25 cellular contexts compared by ENCODE assay signal in the genomic region with DNA sequence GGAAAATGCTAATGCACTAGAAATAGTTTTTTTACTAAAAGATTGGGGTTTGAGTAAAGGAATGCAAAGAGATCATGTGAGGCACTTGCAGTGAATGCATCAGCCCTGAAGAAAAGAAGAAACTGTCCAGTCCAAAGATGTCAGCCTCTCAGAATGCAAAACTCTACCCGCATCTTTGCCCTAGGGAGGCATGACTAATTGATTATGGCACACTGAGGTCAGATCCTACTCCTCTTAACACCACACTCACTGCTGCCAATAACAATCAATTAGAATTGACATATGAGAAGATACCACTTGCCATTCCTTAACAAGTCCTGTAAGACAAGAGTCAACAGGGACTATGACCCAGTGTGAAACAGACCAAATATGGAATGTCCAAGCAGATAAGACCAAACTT.
DNase-seq lines count a peak whose midpoint lies in the region; ATAC-seq and TF ChIP-seq lines count a peak whose summit lies in the region.
"Had no signal": no experiment of that assay in that cellular context is flagged by ENCODE, and none has a peak within 500 bp of the region (broad histone marks: within the 10 kb centered on the region; RNA-seq: fewer than 3 reads in every experiment).

No MANE protein-coding gene starts in this region.

- no peak overlapping the region for H3K4me3 Mint-ChIP-seq in effector memory CD8-positive, alpha-beta T cell
- H3K4me3 Mint-ChIP-seq: CD8-positive, alpha-beta T cell; HFFc6 had no signal

- H3K4me3 ChIP-seq in osteoblast (ENCODE audit: insufficient read depth, low read length) (no peak overlapping the region), tibial nerve (no peak overlapping the region)
- H3K4me3 ChIP-seq: A549; BLaER1 treated with 17β-estradiol and CSF1 and Interleukin-3, amounts not matched to agents 10 nM and 100 nM; MG63 had no signal

- H3K27ac ChIP-seq in osteoblast (ENCODE audit: low read depth, low read length) (no peak overlapping the region), tibial nerve (no peak overlapping the region)
- H3K27ac ChIP-seq: A549; BLaER1 treated with 17β-estradiol and CSF1 and Interleukin-3, amounts not matched to agents 10 nM and 100 nM; HL-60 had no signal

- H3K9me3 Mint-ChIP-seq in effector memory CD8-positive, alpha-beta T cell: no peaks in the 10 kb centered on the region
- H3K9me3 Mint-ChIP-seq: CD8-positive, alpha-beta T cell; HFFc6 had no signal

- no peak for TF ChIP-seq POLR2A in tibial nerve (IDR thresholded peaks at IDR 0.05)

- DNase-seq in EL (peak; percentile 43), M059J (ENCODE audit: low read depth) (peak; percentile 22), fibroblast of peridontal ligament (ENCODE audit: extremely low read depth) (peak; percentile 31), osteoblast (ENCODE audit: insufficient read length, low spot score, missing footprints) (peak; percentile 53), cerebellar nuclear complex (lab: John Stamatoyannopoulos, UW) (no peak), tibial nerve (ENCODE audit: low spot score in 2 of 2) (no peak)
- DNase-seq in effector memory CD8-positive, alpha-beta T cell: no peak
- DNase-seq: CD8-positive, alpha-beta T cell; DMS53; H7; HFFc6; MG63; NCI-H1092; NCI-H1436 treated with DMSO at 0.1 percent for 48 hours; NCI-H2029; NCI-H2171; NCI-H446; NCI-H69; NK-92 treated with Interleukin-12 subunit alpha and Interleukin-12 subunit beta, amount 100 ng/mL, for 24 hours; SHP77 treated with DMSO at 0.1 percent for 48 hours had no signal

- H3K36me3 ChIP-seq in osteoblast (ENCODE audit: insufficient read depth, low read length) (no peaks in the 10 kb centered on the region), tibial nerve (no peaks in the 10 kb centered on the region)
- H3K36me3 ChIP-seq: BLaER1 treated with 17β-estradiol and CSF1 and Interleukin-3, amounts not matched to agents 10 nM and 100 nM; MG63 had no signal

- peaks cover 13% of the 10 kb centered on the region for H3K4me1 ChIP-seq in osteoblast (ENCODE audit: insufficient read depth, low read length)
- H3K4me1 ChIP-seq in tibial nerve: peaks cover 0 to 22% (median 6%) of the 10 kb centered on the region in 4 donors
- H3K4me1 ChIP-seq: A549; BLaER1 treated with 17β-estradiol and CSF1 and Interleukin-3, amounts not matched to agents 10 nM and 100 nM had no signal

- H3K27me3 ChIP-seq in osteoblast (ENCODE audit: insufficient read depth, low read length) (peaks cover 5% of the 10 kb centered on the region), tibial nerve (no peaks in the 10 kb centered on the region)
- H3K27me3 ChIP-seq: BLaER1 treated with 17β-estradiol and CSF1 and Interleukin-3, amounts not matched to agents 10 nM and 100 nM; MG63 had no signal

- TF ChIP-seq EP300 in tibial nerve (IDR thresholded peaks at IDR 0.05): no peak

- no peaks in the 10 kb centered on the region for H3K79me2 ChIP-seq in osteoblast (ENCODE audit: insufficient read depth, low read length)

- H3K4me1 Mint-ChIP-seq in effector memory CD8-positive, alpha-beta T cell (ENCODE audit: low read depth in 2 of 2): no peaks in the 10 kb centered on the region

- H3K4me2 ChIP-seq in osteoblast (ENCODE audit: insufficient read depth, low read length): no peak overlapping the region
- H3K4me2 ChIP-seq: A549; BLaER1 treated with 17β-estradiol and CSF1 and Interleukin-3, amounts not matched to agents 10 nM and 100 nM had no signal

- peaks cover 17 to 33% of the 10 kb centered on the region in 2 donors for H3K27me3 Mint-ChIP-seq in effector memory CD8-positive, alpha-beta T cell

- peaks cover 3% of the 10 kb centered on the region for H3K36me3 Mint-ChIP-seq in effector memory CD8-positive, alpha-beta T cell (ENCODE audit: insufficient read depth)
- H3K36me3 Mint-ChIP-seq: CD8-positive, alpha-beta T cell had no signal

- H2AFZ ChIP-seq in osteoblast (ENCODE audit: low read length): no peak overlapping the region

- no peaks in the 10 kb centered on the region for H4K20me1 ChIP-seq in osteoblast (ENCODE audit: insufficient read depth, low read length)
- H4K20me1 ChIP-seq: BLaER1 treated with 17β-estradiol and CSF1 and Interleukin-3, amounts not matched to agents 10 nM and 100 nM had no signal

- H3K9me3 ChIP-seq in osteoblast (ENCODE audit: low read depth, low read length) (no peaks in the 10 kb centered on the region), tibial nerve (no peaks in the 10 kb centered on the region)
- H3K9me3 ChIP-seq: A549; BLaER1 treated with 17β-estradiol and CSF1 and Interleukin-3, amounts not matched to agents 10 nM and 100 nM; MG63 had no signal

- H3K27ac Mint-ChIP-seq in effector memory CD8-positive, alpha-beta T cell: no peak overlapping the region
- H3K27ac Mint-ChIP-seq: CD8-positive, alpha-beta T cell; HFFc6 had no signal

- TF ChIP-seq CTCF in osteoblast (IDR thresholded peaks at IDR 0.05; ENCODE audit: extremely low read depth, low read depth, low read length) (no peak), tibial nerve (IDR thresholded peaks at IDR 0.05) (no peak)

- WGBS in tibial nerve, 2 donors: 35 to 40% methylated on average over 1 of the region's 1 CpG

- no peak for ATAC-seq in effector memory CD8-positive, alpha-beta T cell (replicated peaks)
- no peak for ATAC-seq in HG02588 (IDR thresholded peaks at IDR 0.05; ENCODE audit: unreplicated experiment)
- ATAC-seq: A549; CD8-positive, alpha-beta T cell; SK-N-SH treated with all-trans-retinoic acid at 6 μM for 48 hours had no signal

Comparison
In these comparisons a context has a peak if more than half of its experiments do, and no peak if none do; other contexts are left out.
1. DNase-seq: peak in EL (single experiment), M059J (single experiment), fibroblast of peridontal ligament (single experiment) and osteoblast (single experiment); none in effector memory CD8-positive, alpha-beta T cell (0 of 3), cerebellar nuclear complex (0 of 2) and tibial nerve (0 of 2).